Comparison of ENCODE assay signal across 8 cellular contexts in genomic region chr7:115707236-115707635, GRCh38.
DNase-seq lines count a peak whose midpoint lies in the region; ATAC-seq, FAIRE-seq and TF ChIP-seq lines count a peak whose summit lies in the region.

No MANE protein-coding gene starts in this region.

- TF ChIP-seq CTCF in fibroblast of mammary gland (conservative IDR thresholded peaks at IDR 0.05; ENCODE audit: control insufficient read depth, insufficient read depth, low read depth, low read length) (peak; percentile 30), esophagus muscularis mucosa (IDR thresholded peaks at IDR 0.05) (peak in 1 of 3 experiments; percentile 5)
- no peak for TF ChIP-seq CTCF in CD8-positive, alpha-beta T cell (IDR thresholded peaks at IDR 0.05)

- DNase-seq in AG08396 (ENCODE audit: low spot score) (peak; percentile 3), NCI-H460 (ENCODE audit: extremely low read depth, low read depth) (peak; percentile 30), fibroblast of mammary gland (ENCODE audit: low read depth) (peak; percentile 15), esophagus muscularis mucosa (ENCODE audit: extremely low spot score) (no peak), H54 (ENCODE audit: insufficient read length, low spot score) (no peak), G401 (ENCODE audit: low spot score) (no peak)
- DNase-seq in CD8-positive, alpha-beta T cell: no peak

- POLR2A ChIA-PET in CD8-positive, alpha-beta T cell (lab: Charles Lee): no interaction called here

- H3K27me3 ChIP-seq in CD8-positive, alpha-beta T cell (ENCODE audit: insufficient read depth, low read length): no peaks in the 10 kb centered on the region
- H3K27me3 ChIP-seq in esophagus muscularis mucosa: no peaks in the 10 kb centered on the region

- H3K4me3 Mint-ChIP-seq in CD8-positive, alpha-beta T cell: no peak overlapping the region

- no peaks in the 10 kb centered on the region for H3K9me3 ChIP-seq in CD8-positive, alpha-beta T cell (ENCODE audit: low read length)
- H3K9me3 ChIP-seq in esophagus muscularis mucosa: no peaks in the 10 kb centered on the region

- CTCF ChIA-PET in CD8-positive, alpha-beta T cell (lab: Charles Lee): interaction anchor here (0.9 kb wide), 1 partner anchor 8 kb away, joined by 3 read pairs; no protein-coding TSS in a partner anchor

- intact Hi-C loops in CD8-positive, alpha-beta T cell (cut with DNase I, micrococcal nuclease): loop anchor here in 1 of 2 experiments (10.0 kb wide), 1 partner anchor 1682 kb away; no protein-coding TSS in a partner anchor
- intact Hi-C loops in esophagus muscularis mucosa (cut with DNase I): no loop called here

- no peak for FAIRE-seq in H54 (lab: Jason Lieb, UNC)

- H3K9me3 Mint-ChIP-seq in CD8-positive, alpha-beta T cell: no peaks in the 10 kb centered on the region

- in situ Hi-C loops in G401 (cut with HindIII; ENCODE audit: low sequenced_read_pairs): no loop called here

- no peaks in the 10 kb centered on the region for H3K36me3 Mint-ChIP-seq in CD8-positive, alpha-beta T cell

- no peaks in the 10 kb centered on the region for H3K4me1 Mint-ChIP-seq in CD8-positive, alpha-beta T cell (ENCODE audit: low read depth)

- no peak overlapping the region for H3K27ac Mint-ChIP-seq in CD8-positive, alpha-beta T cell

- no peak overlapping the region for H3K27ac ChIP-seq in CD8-positive, alpha-beta T cell (ENCODE audit: low read depth, low read length)
- H3K27ac ChIP-seq in esophagus muscularis mucosa (replicated peaks in 1 of 4): no peak overlapping the region

- H3K36me3 ChIP-seq in CD8-positive, alpha-beta T cell (ENCODE audit: insufficient read depth, low read length): no peaks in the 10 kb centered on the region
- H3K36me3 ChIP-seq in esophagus muscularis mucosa: no peaks in the 10 kb centered on the region

- no peaks in the 10 kb centered on the region for H3K27me3 Mint-ChIP-seq in CD8-positive, alpha-beta T cell (ENCODE audit: low read depth)

- peak; percentile 65 for ATAC-seq in GM21367 (IDR thresholded peaks at IDR 0.05; ENCODE audit: unreplicated experiment)
- ATAC-seq in CD8-positive, alpha-beta T cell: no peak

- TF ChIP-seq POLR2A in esophagus muscularis mucosa (IDR thresholded peaks at IDR 0.05; ENCODE audit: low read depth): no peak
- no peak for TF ChIP-seq POLR2A in H54 (IDR thresholded peaks at IDR 0.05; ENCODE audit: low read depth, low read length)

- no peak overlapping the region for H3K4me3 ChIP-seq in fibroblast of mammary gland (ENCODE audit: control insufficient read depth, low read depth, low read length)
- H3K4me3 ChIP-seq in CD8-positive, alpha-beta T cell (ENCODE audit: low read depth, low read length): no peak overlapping the region
- H3K4me3 ChIP-seq in esophagus muscularis mucosa: no peak overlapping the region

- no peaks in the 10 kb centered on the region for H3K4me1 ChIP-seq in CD8-positive, alpha-beta T cell (ENCODE audit: insufficient read depth, low read length)
- no peaks in the 10 kb centered on the region for H3K4me1 ChIP-seq in esophagus muscularis mucosa

- 69% methylated on average over 6 of the region's 6 CpGs for WGBS in esophagus muscularis mucosa

- TF ChIP-seq EP300 in esophagus muscularis mucosa (IDR thresholded peaks at IDR 0.05): no peak

Comparison
In these comparisons a context has a peak if more than half of its experiments do, and no peak if none do; other contexts are left out.
1. DNase-seq: peak in AG08396 (single experiment), NCI-H460 (single experiment) and fibroblast of mammary gland (single experiment); none in CD8-positive, alpha-beta T cell (0 of 7), esophagus muscularis mucosa (single experiment), H54 (single experiment) and G401 (single experiment).